1 cellular context compared by ENCODE assay signal in genomic region chr5:479566-480319, GRCh38.
TF ChIP-seq lines count a peak whose summit lies in the region.

No MANE protein-coding gene starts in this region.

TF ChIP-seq in HepG2, 621 proteins besides CTCF, POLR2A, EP300 and RAD21:
- TF ChIP-seq EZH2 (conservative IDR thresholded peaks at IDR 0.05; ENCODE audit: low read depth, low read length) (peak; percentile 26; the same call in 1 of the 2 replicates), AKAP8 (CRISPR knock-in tag; IDR thresholded peaks at IDR 0.05) (0 out of 2 replicates have a peak, but pooled peaks have one; percentile 5)
- TF ChIP-seq, protein P1, sequence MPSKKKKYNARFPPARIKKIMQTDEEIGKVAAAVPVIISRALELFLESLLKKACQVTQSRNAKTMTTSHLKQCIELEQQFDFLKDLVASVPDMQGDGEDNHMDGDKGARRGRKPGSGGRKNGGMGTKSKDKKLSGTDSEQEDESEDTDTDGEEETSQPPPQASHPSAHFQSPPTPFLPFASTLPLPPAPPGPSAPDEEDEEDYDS (CRISPR knock-in tag; IDR thresholded peaks at IDR 0.05) = no peak
